In the genomic region with DNA sequence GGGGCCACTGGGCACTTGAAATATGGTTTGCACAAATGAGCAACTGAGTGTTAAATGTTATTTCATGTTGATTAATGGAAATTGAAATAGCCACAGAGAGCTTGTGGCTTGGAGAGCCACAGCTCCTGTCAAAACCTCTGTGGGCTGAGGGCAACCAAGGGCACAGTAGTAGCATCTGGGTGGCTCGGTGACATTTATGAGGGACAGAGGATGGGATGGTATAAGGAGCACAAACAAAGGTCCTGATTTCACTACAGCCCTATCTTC, we compare ENCODE assay signal across 1 cellular context.
TF ChIP-seq lines count a peak whose summit lies in the region.

No MANE protein-coding gene starts in this region.

TF ChIP-seq in IMR-90, 13 proteins besides CTCF, POLR2A, EP300 and RAD21 (continued from another document):
- TF ChIP-seq MXI1 (IDR thresholded peaks at IDR 0.05; ENCODE audit: borderline replicate concordance, low read depth, low read length) (no peak), BHLHE40 (IDR thresholded peaks at IDR 0.05; ENCODE audit: low read depth, low read length) (no peak), RFX5 (IDR thresholded peaks at IDR 0.05; ENCODE audit: low read depth, low read length) (no peak)
